Comparison of ENCODE assay signal across 8 cellular contexts in genomic region chr11:118789501-118790356, GRCh38. TPM values are rescaled to one million over a fixed set of nuclear protein-coding genes. Genes with fewer than 3 reads are reported as not detected.
DNase-seq lines count a peak whose midpoint lies in the region; ATAC-seq and TF ChIP-seq lines count a peak whose summit lies in the region.

No MANE protein-coding gene starts in this region.

- TF ChIP-seq CTCF in dorsolateral prefrontal cortex (IDR thresholded peaks at IDR 0.05 in 54 of 56, conservative IDR thresholded peaks at IDR 0.05 in 2 of 56; ENCODE audit: low read depth in 1 of 56, partially characterized antibody in 56 of 56) (peak in 4 of 56 donors; percentile 2 to 11 (median 6)), thoracic aorta (IDR thresholded peaks at IDR 0.05) (no peak)

- DNase-seq in NCI-H2196 (lab: John Stamatoyannopoulos, UW; ENCODE audit: unreplicated experiment) (peak; percentile 14), NCI-H2196 treated with DMSO at 0.1 percent for 48 hours (lab: John Stamatoyannopoulos, UW; ENCODE audit: unreplicated experiment) (no peak), HS-5 (ENCODE audit: low read depth) (peak; percentile 8), T-helper 1 cell (peak in 4 of 5 donors; percentile 8 to 61 (median 29)), dorsolateral prefrontal cortex (peak in 3 of 10 donors; percentile 11 to 37 (median 16)), thoracic aorta (ENCODE audit: low spot score) (no peak)

- H3K9me3 ChIP-seq in mesodermal cell (ENCODE audit: control insufficient read depth, low read length) (no peaks in the 10 kb centered on the region), thoracic aorta (no peaks in the 10 kb centered on the region)

- H3K27ac ChIP-seq in dorsolateral prefrontal cortex (peak overlapping the region; percentile 94 to 100 (median 99)), mesodermal cell (ENCODE audit: low read depth, low read length, severe bottlenecking) (peak overlapping the region; percentile 98), thoracic aorta (peak overlapping the region; percentile 96)

- 5 to 17% methylated on average over 10 to 11 of the region's 18 CpGs for WGBS in mesodermal cell (ENCODE audit: insufficient coverage in 2 of 2), 2 experiments

- intact Hi-C loops in dorsolateral prefrontal cortex (cut with DNase I) = loop anchor here (1.0 to 10.0 kb wide), 7 partner anchors 82 to 177 kb away; partner anchors contain the start of genes BCL9L (in 2 of the 2) and UPK2 (in 1 of the 2)

- ATAC-seq in thoracic aorta (ENCODE audit: insufficient number of reproducible peaks, low FRiP score, low read depth) = no peak
- no peak for ATAC-seq in GM19023 (IDR thresholded peaks at IDR 0.05; ENCODE audit: unreplicated experiment)

- H3K4me1 ChIP-seq in mesodermal cell (ENCODE audit: control insufficient read depth, insufficient read depth, low read length, poor library complexity, severe bottlenecking) = peaks cover 9% of the 10 kb centered on the region
- H3K4me1 ChIP-seq in thoracic aorta (ENCODE audit: control insufficient read depth in 1 of 2, low read depth in 2 of 2) = peaks cover 28 to 50% of the 10 kb centered on the region in 2 donors

- peaks cover 27% of the 10 kb centered on the region for H3K36me3 ChIP-seq in mesodermal cell (ENCODE audit: control insufficient read depth, insufficient read depth, low read length)
- peaks cover under 1% of the 10 kb centered on the region for H3K36me3 ChIP-seq in thoracic aorta

- H3K27me3 ChIP-seq in dorsolateral prefrontal cortex (no peaks in the 10 kb centered on the region), thoracic aorta (replicated peaks; ENCODE audit: insufficient read depth) (no peaks in the 10 kb centered on the region)

- H3K4me3 ChIP-seq in dorsolateral prefrontal cortex (peak overlapping the region; percentile 64 to 98 (median 87)), mesodermal cell (ENCODE audit: extremely low read depth, insufficient read depth, low read length, poor library complexity, severe bottlenecking) (peak overlapping the region; percentile 96), thoracic aorta (peak overlapping the region; percentile 81)

RNA-seq across cellular contexts. Expression of gene DDX6, which starts 1.2 kb away (rescaled TPM):
- 100 to 1,000 TPM; 139 to 229 (median 190) TPM for total RNA-seq in dorsolateral prefrontal cortex
- 49.3 TPM for polyA plus RNA-seq in mesodermal cell (2013, experiment 1 of 2)
- 51.4 TPM for polyA plus RNA-seq in mesodermal cell (2013, experiment 2 of 2)
- total RNA-seq in thoracic aorta = 100 to 1,000 TPM in 1 of 2 donors, 10 to 100 TPM in 1; 77.2 to 161 TPM

Comparison
In these comparisons a context has a peak if more than half of its experiments do, and no peak if none do; other contexts are left out.
1. DNase-seq: peak in NCI-H2196 (single experiment), HS-5 (single experiment) and T-helper 1 cell (4 of 5); none in NCI-H2196 treated with DMSO at 0.1 percent for 48 hours (single experiment) and thoracic aorta (single experiment).
2. Peak in every context shown above with its lines, with median percentiles within 50 percentile points of each other: H3K27ac ChIP-seq and H3K4me3 ChIP-seq.